In genomic region chr3:65481085-65481484, GRCh38 we compare ENCODE assay signal across 35 cellular contexts.
"Had no signal": no experiment of that assay in that cellular context is flagged by ENCODE, and none has a peak within 500 bp of the region (broad histone marks: within the 10 kb centered on the region; RNA-seq: fewer than 3 reads in every experiment).

No MANE protein-coding gene starts in this region.

- DNase-seq: Karpas-422, Kasumi-1, MM.1S, MV-4-11, NCI-H1048, NCI-H1092, NCI-H1092 treated with DMSO at 0.1 percent for 48 hours, NCI-H1105, NCI-H1105 treated with DMSO at 0.1 percent for 48 hours, NCI-H1417, NCI-H1417 treated with DMSO at 0.1 percent for 48 hours, NCI-H1436, NCI-H1436 treated with DMSO at 0.1 percent for 48 hours, NCI-H146, NCI-H1694, NCI-H1694 treated with DMSO at 0.1 percent for 48 hours, NCI-H187, NCI-H187 treated with DMSO at 0.1 percent for 48 hours, NCI-H1930, NCI-H2029, NCI-H2029 treated with DMSO at 0.1 percent for 48 hours, NCI-H2081, NCI-H2081 treated with DMSO at 0.1 percent for 48 hours, NCI-H2107, NCI-H2171, NCI-H2171 treated with DMSO at 0.1 percent for 48 hours, NCI-H2227 treated with DMSO at 0.1 percent for 48 hours, NCI-H345, NCI-H446, NCI-H446 treated with DMSO at 0.1 percent for 48 hours, NCI-H510A, NCI-H510A treated with DMSO at 0.1 percent for 48 hours, NCI-H524 treated with DMSO at 0.1 percent for 48 hours, NCI-H526 had no signal

- H3K27ac ChIP-seq: KMS-11 had no signal

- H3K4me2 ChIP-seq: KMS-11 had no signal

- H3K9ac ChIP-seq: KMS-11 had no signal
